9 cellular contexts compared by ENCODE assay signal in genomic region chr10:18689498-18689897, GRCh38. TPM values are rescaled to one million over a fixed set of nuclear protein-coding genes. Genes with fewer than 3 reads are reported as not detected.
DNase-seq lines count a peak whose midpoint lies in the region; ATAC-seq and TF ChIP-seq lines count a peak whose summit lies in the region.
"Had no signal": no experiment of that assay in that cellular context is flagged by ENCODE, and none has a peak within 500 bp of the region (broad histone marks: within the 10 kb centered on the region; RNA-seq: fewer than 3 reads in every experiment).

No MANE protein-coding gene starts in this region.

- TF ChIP-seq CTCF in left lung (IDR thresholded peaks at IDR 0.05) (peak in 1 of 2 donors; percentile 38), sigmoid colon (IDR thresholded peaks at IDR 0.05) (no peak)

- H3K27me3 Mint-ChIP-seq in T-helper 2 cell treated with Interferon-gamma antibody and Interleukin-4, amounts not matched to agents 5 μg/mL and 100 μg/mL, for 36 hours (ENCODE audit: low read depth) = peaks cover 3% of the 10 kb centered on the region

- H3K27ac ChIP-seq in left lung = no peak overlapping the region
- no peak overlapping the region for H3K27ac ChIP-seq in sigmoid colon

- ATAC-seq in left lung (peak; percentile 68), HG02571 (IDR thresholded peaks at IDR 0.05; ENCODE audit: unreplicated experiment) (no peak)

- H3K36me3 ChIP-seq in adipocyte (ENCODE audit: control insufficient read depth, insufficient read depth, low read length, severe bottlenecking) (no peaks in the 10 kb centered on the region), left lung (no peaks in the 10 kb centered on the region), sigmoid colon (no peaks in the 10 kb centered on the region)

- DNase-seq in DMS53 treated with DMSO at 0.1 percent for 48 hours (lab: John Stamatoyannopoulos, UW; ENCODE audit: unreplicated experiment) = peak; percentile 55
- peak; percentile 46 for DNase-seq in LoVo (ENCODE audit: low spot score)
- DNase-seq in adipocyte (ENCODE audit: low read depth) = peak; percentile 76
- no peak for DNase-seq in left lung
- no peak for DNase-seq in sigmoid colon
- no peak for DNase-seq in HPDE6-E6E7 (ENCODE audit: extremely low spot score)
- no peak for DNase-seq in T-helper 2 cell treated with Interferon-gamma antibody and Interleukin-4, amounts not matched to agents 5 μg/mL and 100 μg/mL, for 36 hours (ENCODE audit: low spot score)
- DNase-seq: NCI-H1048 had no signal

- H3K4me3 ChIP-seq in adipocyte (ENCODE audit: low read length) (no peak overlapping the region), left lung (no peak overlapping the region), sigmoid colon (no peak overlapping the region)

- intact Hi-C loops in left lung (cut with DNase I) (no loop called here), sigmoid colon (cut with DNase I) (no loop called here)

- H3K4me1 ChIP-seq in adipocyte (ENCODE audit: control insufficient read depth, insufficient read depth, low read length) = no peaks in the 10 kb centered on the region
- no peaks in the 10 kb centered on the region for H3K4me1 ChIP-seq in left lung
- no peaks in the 10 kb centered on the region for H3K4me1 ChIP-seq in sigmoid colon

- TF ChIP-seq EP300 in sigmoid colon (IDR thresholded peaks at IDR 0.05) = no peak

- no peaks in the 10 kb centered on the region for H3K36me3 Mint-ChIP-seq in T-helper 2 cell treated with Interferon-gamma antibody and Interleukin-4, amounts not matched to agents 5 μg/mL and 100 μg/mL, for 36 hours (ENCODE audit: low read depth)

- no peak for TF ChIP-seq POLR2A in sigmoid colon (IDR thresholded peaks at IDR 0.05)

- H3K4me3 Mint-ChIP-seq in T-helper 2 cell treated with Interferon-gamma antibody and Interleukin-4, amounts not matched to agents 5 μg/mL and 100 μg/mL, for 36 hours = no peak overlapping the region

- WGBS in sigmoid colon, 2 donors = 8 to 29% methylated on average over 3 of the region's 3 CpGs

- H3K27me3 ChIP-seq in adipocyte (replicated peaks; ENCODE audit: control insufficient read depth, insufficient read depth, low read length) = no peaks in the 10 kb centered on the region
- no peaks in the 10 kb centered on the region for H3K27me3 ChIP-seq in left lung
- no peaks in the 10 kb centered on the region for H3K27me3 ChIP-seq in sigmoid colon

- H3K27ac Mint-ChIP-seq in T-helper 2 cell treated with Interferon-gamma antibody and Interleukin-4, amounts not matched to agents 5 μg/mL and 100 μg/mL, for 36 hours = no peak overlapping the region

- no peaks in the 10 kb centered on the region for H3K9me3 Mint-ChIP-seq in T-helper 2 cell treated with Interferon-gamma antibody and Interleukin-4, amounts not matched to agents 5 μg/mL and 100 μg/mL, for 36 hours

- H3K9me3 ChIP-seq in adipocyte (ENCODE audit: control insufficient read depth, low read length) = no peaks in the 10 kb centered on the region
- no peaks in the 10 kb centered on the region for H3K9me3 ChIP-seq in left lung
- no peaks in the 10 kb centered on the region for H3K9me3 ChIP-seq in sigmoid colon

- peaks cover 9% of the 10 kb centered on the region for H3K4me1 Mint-ChIP-seq in T-helper 2 cell treated with Interferon-gamma antibody and Interleukin-4, amounts not matched to agents 5 μg/mL and 100 μg/mL, for 36 hours (ENCODE audit: low read depth)

- H3K9ac ChIP-seq in adipocyte (ENCODE audit: low read length) = no peak overlapping the region

RNA-seq across cellular contexts. Expression of gene ARL5B, which starts 30.3 kb away (rescaled TPM):
- 10 to 100 TPM; 15.1 to 15.7 TPM for total RNA-seq in left lung
- total RNA-seq in sigmoid colon = 10 to 100 TPM in 2 of 4 donors, 1 to 10 TPM in 2; 8.3 to 11.2 (median 10.1) TPM
- polyA plus RNA-seq in sigmoid colon = 1 to 10 TPM; 3.0 to 9.0 (median 5.5) TPM

RNA-seq across cellular contexts. Expression of gene NSUN6, which starts 38.1 kb away (rescaled TPM):
- total RNA-seq in left lung = 10 to 100 TPM in 1 of 2 donors, 1 to 10 TPM in 1; 8.1 to 11.6 TPM
- total RNA-seq in sigmoid colon = 10 to 100 TPM in 1 of 4 donors, 1 to 10 TPM in 3; 6.8 to 20.2 (median 7.6) TPM
- polyA plus RNA-seq in sigmoid colon = 1 to 10 TPM; 4.4 to 7.3 (median 5.4) TPM

Comparison
In these comparisons a context has a peak if more than half of its experiments do, and no peak if none do; other contexts are left out.
1. DNase-seq: peak in DMS53 treated with DMSO at 0.1 percent for 48 hours (single experiment), LoVo (single experiment) and adipocyte (single experiment); none in left lung (0 of 2), sigmoid colon (single experiment), HPDE6-E6E7 (single experiment) and T-helper 2 cell treated with Interferon-gamma antibody and Interleukin-4, amounts not matched to agents 5 μg/mL and 100 μg/mL, for 36 hours (single experiment).